In the genomic region with DNA sequence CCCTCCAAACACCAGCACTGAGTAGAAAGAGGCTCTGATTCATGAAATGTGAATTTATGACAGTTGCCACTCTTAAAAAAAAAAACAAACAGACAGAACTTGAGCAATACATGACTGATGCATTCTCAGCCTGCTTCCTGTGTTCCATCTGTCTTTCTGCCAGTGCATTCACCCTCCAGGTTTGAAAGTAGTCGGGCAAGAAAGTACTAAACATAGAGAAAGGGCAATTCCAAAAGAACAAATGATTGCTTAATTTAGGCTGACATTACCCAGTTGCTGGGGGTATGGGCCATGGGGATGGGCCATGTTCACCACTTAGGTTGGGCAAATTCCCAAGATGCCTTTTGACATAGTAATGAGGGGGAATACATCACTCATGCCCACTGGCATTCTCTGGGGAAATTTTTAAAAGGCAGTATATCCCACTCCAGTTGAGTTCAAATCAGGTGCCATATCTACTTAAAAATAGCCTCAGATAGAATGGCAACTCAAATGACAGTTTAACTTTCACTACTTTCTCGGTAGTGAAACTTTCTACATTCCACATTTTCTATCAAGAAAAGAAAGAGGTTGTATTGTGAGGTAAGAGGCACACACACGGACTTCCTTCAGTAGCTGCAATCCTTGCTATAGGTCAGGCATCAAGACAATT, we compare ENCODE assay signal across 9 cellular contexts. TPM values are rescaled to one million over a fixed set of nuclear protein-coding genes. Genes with fewer than 3 reads are reported as not detected.
DNase-seq lines count a peak whose midpoint lies in the region; ATAC-seq and TF ChIP-seq lines count a peak whose summit lies in the region.
"Had no signal": no experiment of that assay in that cellular context is flagged by ENCODE, and none has a peak within 500 bp of the region (broad histone marks: within the 10 kb centered on the region; RNA-seq: fewer than 3 reads in every experiment).

No MANE protein-coding gene starts in this region.

- H3K4me3 ChIP-seq in astrocyte of the spinal cord (ENCODE audit: low read depth, low read length) = no peak overlapping the region
- no peak overlapping the region for H3K4me3 ChIP-seq in kidney epithelial cell (ENCODE audit: low read depth, low read length)
- H3K4me3 ChIP-seq in thoracic aorta = peak overlapping the region; percentile 41

- H3K27me3 ChIP-seq in kidney epithelial cell (ENCODE audit: control insufficient read depth, insufficient read depth, low read length) (no peaks in the 10 kb centered on the region), thoracic aorta (replicated peaks; ENCODE audit: insufficient read depth) (no peaks in the 10 kb centered on the region)

- no peak for TF ChIP-seq CTCF in astrocyte of the spinal cord (IDR thresholded peaks at IDR 0.05; ENCODE audit: low read depth, low read length)
- no peak for TF ChIP-seq CTCF in kidney epithelial cell (IDR thresholded peaks at IDR 0.05; ENCODE audit: insufficient read depth, low read length, poor library complexity, severe bottlenecking)
- TF ChIP-seq CTCF in thoracic aorta (IDR thresholded peaks at IDR 0.05) = no peak

- H3K9me3 ChIP-seq in thoracic aorta = no peaks in the 10 kb centered on the region

- TF ChIP-seq RAD21 in Ishikawa (IDR thresholded peaks at IDR 0.05; ENCODE audit: low read depth) = no peak

- peaks cover 20% of the 10 kb centered on the region for H3K27me3 Mint-ChIP-seq in activated CD4-positive, alpha-beta T cell treated with anti-CD3 and anti-CD28 coated beads, Interleukin-2, amount 10 ng/mL, durations not matched to agents 24 days and 14 days

- in situ Hi-C loops in astrocyte of the spinal cord (cut with HindIII; ENCODE audit: low sequenced_read_pairs) = no loop called here

- H3K27ac Mint-ChIP-seq in activated CD4-positive, alpha-beta T cell treated with anti-CD3 and anti-CD28 coated beads, Interleukin-2, amount 10 ng/mL, durations not matched to agents 24 days and 14 days = no peak overlapping the region

- H3K4me1 ChIP-seq in thoracic aorta (ENCODE audit: control insufficient read depth in 1 of 2, low read depth in 2 of 2) = peaks cover 54 to 90% of the 10 kb centered on the region in 2 donors

- H3K36me3 Mint-ChIP-seq in activated CD4-positive, alpha-beta T cell treated with anti-CD3 and anti-CD28 coated beads, Interleukin-2, amount 10 ng/mL, durations not matched to agents 24 days and 14 days (ENCODE audit: low read depth) = no peaks in the 10 kb centered on the region

- peaks cover 4% of the 10 kb centered on the region for H3K4me1 Mint-ChIP-seq in activated CD4-positive, alpha-beta T cell treated with anti-CD3 and anti-CD28 coated beads, Interleukin-2, amount 10 ng/mL, durations not matched to agents 24 days and 14 days

- DNase-seq in astrocyte of the spinal cord (ENCODE audit: low read depth, low spot score) = peak; percentile 59
- peak; percentile 84 for DNase-seq in kidney epithelial cell (ENCODE audit: low read depth)
- no peak for DNase-seq in thoracic aorta (ENCODE audit: low spot score)
- DNase-seq in nucleus accumbens (lab: John Stamatoyannopoulos, UW) = no peak
- DNase-seq in NCI-H1092 (lab: John Stamatoyannopoulos, UW) = no peak
- DNase-seq in OCI-M1 (lab: John Stamatoyannopoulos, UW) = no peak
- DNase-seq in activated CD4-positive, alpha-beta T cell treated with anti-CD3 and anti-CD28 coated beads, Interleukin-2, amount 10 ng/mL, durations not matched to agents 24 days and 14 days = no peak
- DNase-seq: WERI-Rb-1 had no signal

- H3K36me3 ChIP-seq in kidney epithelial cell (ENCODE audit: control insufficient read depth, insufficient read depth, low read length) (no peaks in the 10 kb centered on the region), thoracic aorta (no peaks in the 10 kb centered on the region)
- H3K36me3 ChIP-seq: WERI-Rb-1 had no signal

- TF ChIP-seq EP300 in Ishikawa (IDR thresholded peaks at IDR 0.05; ENCODE audit: borderline replicate concordance) = peak; percentile 32; the same call in 1 of the 2 replicates

- H3K27ac ChIP-seq in thoracic aorta = peak overlapping the region; percentile 53 to 74
- H3K27ac ChIP-seq: WERI-Rb-1 had no signal

- intact Hi-C loops in activated CD4-positive, alpha-beta T cell treated with anti-CD3 and anti-CD28 coated beads, Interleukin-2, amount 10 ng/mL, durations not matched to agents 24 days and 14 days (cut with micrococcal nuclease) = no loop called here

- no peak overlapping the region for H3K4me3 Mint-ChIP-seq in activated CD4-positive, alpha-beta T cell treated with anti-CD3 and anti-CD28 coated beads, Interleukin-2, amount 10 ng/mL, durations not matched to agents 24 days and 14 days

- ATAC-seq in thoracic aorta (ENCODE audit: insufficient number of reproducible peaks, low FRiP score, low read depth) = no peak

- no peaks in the 10 kb centered on the region for H3K9me3 Mint-ChIP-seq in activated CD4-positive, alpha-beta T cell treated with anti-CD3 and anti-CD28 coated beads, Interleukin-2, amount 10 ng/mL, durations not matched to agents 24 days and 14 days

TF ChIP-seq in Ishikawa, 13 proteins besides CTCF, POLR2A, EP300 and RAD21:
- TF ChIP-seq EGR1 (IDR thresholded peaks at IDR 0.05) (no peak), CEBPB (IDR thresholded peaks at IDR 0.05) (peak; percentile 80), TCF12 (IDR thresholded peaks at IDR 0.05; ENCODE audit: low read depth) (peak; percentile 53; the same call in 1 of the 2 replicates), CREB1 (IDR thresholded peaks at IDR 0.05; ENCODE audit: low read depth) (no peak), ZBTB7A (IDR thresholded peaks at IDR 0.05; ENCODE audit: low read depth) (no peak)
- TF ChIP-seq, protein P1, sequence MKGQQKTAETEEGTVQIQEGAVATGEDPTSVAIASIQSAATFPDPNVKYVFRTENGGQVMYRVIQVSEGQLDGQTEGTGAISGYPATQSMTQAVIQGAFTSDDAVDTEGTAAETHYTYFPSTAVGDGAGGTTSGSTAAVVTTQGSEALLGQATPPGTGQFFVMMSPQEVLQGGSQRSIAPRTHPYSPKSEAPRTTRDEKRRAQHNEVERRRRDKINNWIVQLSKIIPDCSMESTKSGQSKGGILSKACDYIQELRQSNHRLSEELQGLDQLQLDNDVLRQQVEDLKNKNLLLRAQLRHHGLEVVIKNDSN (IDR thresholded peaks at IDR 0.05) = no peak
TF ChIP-seq in Ishikawa: peak in this region for 2.

RNA-seq across cellular contexts. Expression of a gene that starts 5.5 kb away (rescaled TPM):
- total RNA-seq in kidney epithelial cell = 9.8 and 10.1 TPM in 2 replicates
- 10 to 100 TPM; 43.9 to 47.1 TPM for total RNA-seq in thoracic aorta
- 7.7 and 8.2 TPM in 2 replicates for total RNA-seq in activated CD4-positive, alpha-beta T cell treated with anti-CD3 and anti-CD28 coated beads, Interleukin-2, amount 10 ng/mL, durations not matched to agents 24 days and 14 days

Comparison
In these comparisons a context has a peak if more than half of its experiments do, and no peak if none do; other contexts are left out.
1. DNase-seq: peak in astrocyte of the spinal cord (single experiment) and kidney epithelial cell (single experiment); none in thoracic aorta (single experiment), nucleus accumbens (0 of 56), NCI-H1092 (single experiment), OCI-M1 (single experiment) and activated CD4-positive, alpha-beta T cell treated with anti-CD3 and anti-CD28 coated beads, Interleukin-2, amount 10 ng/mL, durations not matched to agents 24 days and 14 days (single experiment).